Comparison of ENCODE assay signal across 33 cellular contexts in the genomic region with DNA sequence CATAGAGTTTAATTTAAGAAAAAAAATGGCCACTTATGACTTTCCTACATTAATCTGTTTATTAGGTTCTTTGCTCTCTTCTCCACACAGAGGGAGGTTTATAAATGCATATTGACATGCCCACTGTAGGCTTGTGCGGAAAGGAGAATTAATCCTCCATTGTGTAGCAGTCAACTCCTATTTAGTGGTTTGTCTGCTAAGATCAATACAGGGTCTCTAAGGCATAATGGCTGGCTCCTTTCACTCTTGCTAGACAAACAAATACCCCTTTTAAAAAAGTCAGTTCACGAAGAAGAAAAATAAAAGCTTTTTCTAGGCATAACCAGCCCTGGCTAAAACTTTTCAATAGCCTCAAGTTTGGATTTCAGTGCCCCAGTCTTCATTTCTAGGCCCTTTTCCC.
"Had no signal": no experiment of that assay in that cellular context is flagged by ENCODE, and none has a peak within 500 bp of the region (broad histone marks: within the 10 kb centered on the region; RNA-seq: fewer than 3 reads in every experiment).

No MANE protein-coding gene starts in this region.

- H3K4me3 Mint-ChIP-seq: activated B cell treated with CpG ODN at 0.5 μM for 24 hours; activated CD8-positive, alpha-beta T cell treated with anti-CD3 and anti-CD28 coated beads for 36 hours; activated naive CD4-positive, alpha-beta T cell treated with anti-CD3 and anti-CD28 coated beads, Interleukin-2, amount 50 U/mL, for 24 hours; activated naive CD8-positive, alpha-beta T cell treated with anti-CD3 and anti-CD28 coated beads for 36 hours; activated naive CD8-positive, alpha-beta T cell treated with anti-CD3 and anti-CD28 coated beads, Interleukin-2, amount 50 U/mL, for 24 hours; activated T-cell treated with anti-CD3 and anti-CD28 coated beads, Interleukin-2, amount 50 U/mL, for 4 hours; activated T-helper 17 cell treated with anti-CD3 and anti-CD28 coated beads, Interleukin-2, amount 50 U/mL, for 72 hours; effector memory CD8-positive, alpha-beta T cell; T-helper 17 cell; T-helper 2 cell treated with Interferon-gamma antibody and Interleukin-4, amounts not matched to agents 5 μg/mL and 100 μg/mL, for 36 hours had no signal

- DNase-seq: activated B cell treated with CpG ODN at 0.5 μM for 24 hours; activated CD4-positive, alpha-beta T cell treated with anti-CD3 and anti-CD28 coated beads for 48 hours; activated CD4-positive, alpha-beta T cell treated with anti-CD3 and anti-CD28 coated beads, Interleukin-2, amount 50 U/mL, for 1 hour; activated CD4-positive, alpha-beta T cell treated with anti-CD3 and anti-CD28 coated beads, Interleukin-2, amount 50 U/mL, for 48 hours; activated CD8-positive, alpha-beta memory T cell treated with anti-CD3 and anti-CD28 coated beads for 24 hours; activated CD8-positive, alpha-beta T cell treated with anti-CD3 and anti-CD28 coated beads for 36 hours; activated effector memory CD4-positive, alpha-beta T cell treated with Interleukin-2 at 50 U/mL for 16 hours; activated gamma-delta T cell treated with Interleukin-2 at 50 U/mL for 16 hours; activated naive CD4-positive, alpha-beta T cell treated with Interleukin-2 at 50 U/mL for 16 hours; activated naive CD8-positive, alpha-beta T cell treated with anti-CD3 and anti-CD28 coated beads for 36 hours; activated naive CD8-positive, alpha-beta T cell treated with anti-CD3 and anti-CD28 coated beads, Interleukin-2, amount 50 U/mL, for 24 hours; activated T-cell treated with anti-CD3 and anti-CD28 coated beads, Interleukin-2, amount 50 U/mL, for 4 hours; adrenal gland; amygdala; aorta; body of pancreas; caudate nucleus; cortex of kidney; dermis blood vessel endothelial cell; effector CD4-positive, alpha-beta T cell; effector memory CD8-positive, alpha-beta T cell; esophagus squamous epithelium; foreskin melanocyte; T-helper 1 cell; T-helper 17 cell; T1000; WERI-Rb-1 had no signal

- H3K36me3 Mint-ChIP-seq: activated naive CD4-positive, alpha-beta T cell treated with anti-CD3 and anti-CD28 coated beads, Interleukin-2, amount 50 U/mL, for 24 hours; activated naive CD8-positive, alpha-beta T cell treated with anti-CD3 and anti-CD28 coated beads for 36 hours had no signal

- H3K27me3 Mint-ChIP-seq: activated naive CD8-positive, alpha-beta T cell treated with anti-CD3 and anti-CD28 coated beads for 36 hours; activated naive CD8-positive, alpha-beta T cell treated with anti-CD3 and anti-CD28 coated beads, Interleukin-2, amount 50 U/mL, for 24 hours; effector memory CD8-positive, alpha-beta T cell had no signal

- H3K27me3 ChIP-seq: adrenal gland, body of pancreas, esophagus squamous epithelium had no signal

- H3K27ac Mint-ChIP-seq: activated B cell treated with CpG ODN at 0.5 μM for 24 hours; activated CD8-positive, alpha-beta T cell treated with anti-CD3 and anti-CD28 coated beads for 36 hours; activated naive CD4-positive, alpha-beta T cell treated with anti-CD3 and anti-CD28 coated beads, Interleukin-2, amount 50 U/mL, for 24 hours; activated naive CD8-positive, alpha-beta T cell treated with anti-CD3 and anti-CD28 coated beads for 36 hours; activated naive CD8-positive, alpha-beta T cell treated with anti-CD3 and anti-CD28 coated beads, Interleukin-2, amount 50 U/mL, for 24 hours; activated T-helper 17 cell treated with anti-CD3 and anti-CD28 coated beads, Interleukin-2, amount 50 U/mL, for 72 hours; effector memory CD8-positive, alpha-beta T cell; T-helper 17 cell; T-helper 2 cell treated with Interferon-gamma antibody and Interleukin-4, amounts not matched to agents 5 μg/mL and 100 μg/mL, for 36 hours had no signal

- H3K9me3 Mint-ChIP-seq: activated B cell treated with CpG ODN at 0.5 μM for 24 hours; activated CD8-positive, alpha-beta T cell treated with anti-CD3 and anti-CD28 coated beads for 36 hours; activated naive CD4-positive, alpha-beta T cell treated with anti-CD3 and anti-CD28 coated beads, Interleukin-2, amount 50 U/mL, for 24 hours; activated naive CD8-positive, alpha-beta T cell treated with anti-CD3 and anti-CD28 coated beads for 36 hours; activated naive CD8-positive, alpha-beta T cell treated with anti-CD3 and anti-CD28 coated beads, Interleukin-2, amount 50 U/mL, for 24 hours; activated T-cell treated with anti-CD3 and anti-CD28 coated beads, Interleukin-2, amount 50 U/mL, for 4 hours; effector memory CD8-positive, alpha-beta T cell; T-helper 2 cell treated with Interferon-gamma antibody and Interleukin-4, amounts not matched to agents 5 μg/mL and 100 μg/mL, for 36 hours had no signal

- H3K36me3 ChIP-seq: adrenal gland, esophagus squamous epithelium, gastroesophageal sphincter, WERI-Rb-1 had no signal

- H3K9me3 ChIP-seq: adrenal gland, body of pancreas, esophagus squamous epithelium, gastroesophageal sphincter had no signal

- H3K4me1 ChIP-seq: adrenal gland, body of pancreas, esophagus squamous epithelium, gastroesophageal sphincter had no signal

- H3K4me1 Mint-ChIP-seq: activated B cell treated with CpG ODN at 0.5 μM for 24 hours; activated naive CD4-positive, alpha-beta T cell treated with anti-CD3 and anti-CD28 coated beads, Interleukin-2, amount 50 U/mL, for 24 hours; activated naive CD8-positive, alpha-beta T cell treated with anti-CD3 and anti-CD28 coated beads for 36 hours; activated naive CD8-positive, alpha-beta T cell treated with anti-CD3 and anti-CD28 coated beads, Interleukin-2, amount 50 U/mL, for 24 hours; activated T-helper 17 cell treated with anti-CD3 and anti-CD28 coated beads, Interleukin-2, amount 50 U/mL, for 72 hours; T-helper 17 cell had no signal

- H3K4me3 ChIP-seq: adrenal gland, body of pancreas, esophagus squamous epithelium, gastroesophageal sphincter had no signal

- H3K27ac ChIP-seq: adrenal gland, body of pancreas, epithelial cell of prostate, esophagus squamous epithelium, gastroesophageal sphincter, WERI-Rb-1 had no signal

- ATAC-seq: activated CD4-positive, CD25-positive, alpha-beta regulatory T cell treated with anti-CD3 and anti-CD28 coated beads, Interleukin-2, amount 50 U/mL, for 24 hours; activated CD8-positive, alpha-beta T cell treated with anti-CD3 and anti-CD28 coated beads for 36 hours; activated naive CD8-positive, alpha-beta T cell treated with anti-CD3 and anti-CD28 coated beads, Interleukin-2, amount 50 U/mL, for 24 hours; activated T-cell treated with anti-CD3 and anti-CD28 coated beads, Interleukin-2, amount 50 U/mL, for 4 hours; activated T-helper 17 cell treated with anti-CD3 and anti-CD28 coated beads, Interleukin-2, amount 50 U/mL, for 72 hours; body of pancreas; effector memory CD8-positive, alpha-beta T cell; gastroesophageal sphincter; T-helper 17 cell had no signal
